ENCODE assay signal across 21 cellular contexts in genomic region chr10:95845411-95845810, GRCh38.
DNase-seq lines count a peak whose midpoint lies in the region; ATAC-seq and TF ChIP-seq lines count a peak whose summit lies in the region.
"Had no signal": no experiment of that assay in that cellular context is flagged by ENCODE, and none has a peak within 500 bp of the region (broad histone marks: within the 10 kb centered on the region; RNA-seq: fewer than 3 reads in every experiment).

No MANE protein-coding gene starts in this region.

- intact Hi-C loops in gastrocnemius medialis (cut with DNase I; ENCODE audit: low total_unique reads) = no loop called here

- H3K4me1 Mint-ChIP-seq in stimulated activated naive CD8-positive, alpha-beta T cell treated with anti-CD3 and anti-CD28 coated beads, Interleukin-15, amount 100 ng/mL, for 72 hours = peaks cover 20% of the 10 kb centered on the region
- peaks cover 13% of the 10 kb centered on the region for H3K4me1 Mint-ChIP-seq in nephron

- in situ Hi-C loops in gastrocnemius medialis (cut with MboI; ENCODE audit: low sequenced_read_pairs in 4 of 4) = loop anchor here in 1 of 4 donors (10.0 kb wide), 1 partner anchor 151 kb away; the partner anchor contains the start of gene TCTN3

- H3K4me1 ChIP-seq in gastrocnemius medialis = peaks cover 0 to 4% of the 10 kb centered on the region in 2 donors
- H3K4me1 ChIP-seq: A549 had no signal

- no peaks in the 10 kb centered on the region for H3K27me3 Mint-ChIP-seq in stimulated activated naive CD8-positive, alpha-beta T cell treated with anti-CD3 and anti-CD28 coated beads, Interleukin-15, amount 100 ng/mL, for 72 hours
- peaks cover 3% of the 10 kb centered on the region for H3K27me3 Mint-ChIP-seq in nephron (ENCODE audit: low read depth)

- no peaks in the 10 kb centered on the region for H3K9me3 ChIP-seq in gastrocnemius medialis
- H3K9me3 ChIP-seq: A549 had no signal

- H3K36me3 Mint-ChIP-seq in nephron (ENCODE audit: low read depth) = no peaks in the 10 kb centered on the region

- no peak for TF ChIP-seq POLR2A in gastrocnemius medialis (IDR thresholded peaks at IDR 0.05)

- H3K27ac Mint-ChIP-seq in stimulated activated naive CD8-positive, alpha-beta T cell treated with anti-CD3 and anti-CD28 coated beads, Interleukin-15, amount 100 ng/mL, for 72 hours = peak overlapping the region; percentile 16 to 69
- peak overlapping the region; percentile 23 to 60 (median 53) for H3K27ac Mint-ChIP-seq in nephron

- no peak for ATAC-seq in stimulated activated naive CD8-positive, alpha-beta T cell treated with anti-CD3 and anti-CD28 coated beads, Interleukin-15, amount 100 ng/mL, for 72 hours
- no peak for ATAC-seq in stimulated activated naive CD8-positive, alpha-beta T cell treated with anti-CD3 and anti-CD28 coated beads, Interleukin-15, Interleukin-2, amounts not matched to agents 100 U/mL and 50 U/mL, for 24 hours
- no peak for ATAC-seq in GM21825 (IDR thresholded peaks at IDR 0.05; ENCODE audit: unreplicated experiment)
- ATAC-seq in gastrocnemius medialis = no peak
- ATAC-seq: A549, HepG2, PC-3 had no signal

- no peak overlapping the region for H3K4me3 Mint-ChIP-seq in stimulated activated naive CD8-positive, alpha-beta T cell treated with anti-CD3 and anti-CD28 coated beads, Interleukin-15, amount 100 ng/mL, for 72 hours
- H3K4me3 Mint-ChIP-seq in nephron = no peak overlapping the region
- H3K4me3 Mint-ChIP-seq: CD8-positive, alpha-beta memory T cell had no signal

- H3K36me3 ChIP-seq in gastrocnemius medialis = no peaks in the 10 kb centered on the region
- H3K36me3 ChIP-seq: BLaER1 treated with 17β-estradiol and CSF1 and Interleukin-3, amounts not matched to agents 10 nM and 100 nM had no signal

- TF ChIP-seq CTCF in nephron (IDR thresholded peaks at IDR 0.05; ENCODE audit: unreplicated experiment in 3 of 3) (no peak), gastrocnemius medialis (IDR thresholded peaks at IDR 0.05 in 4 of 5, conservative IDR thresholded peaks at IDR 0.05 in 1 of 5) (no peak)

- H3K27me3 ChIP-seq in gastrocnemius medialis = no peaks in the 10 kb centered on the region
- H3K27me3 ChIP-seq: BLaER1 treated with 17β-estradiol and CSF1 and Interleukin-3, amounts not matched to agents 10 nM and 100 nM had no signal

- H3K9me3 Mint-ChIP-seq in stimulated activated naive CD8-positive, alpha-beta T cell treated with anti-CD3 and anti-CD28 coated beads, Interleukin-15, amount 100 ng/mL, for 72 hours = peaks cover 5 to 10% of the 10 kb centered on the region in 2 donors
- H3K9me3 Mint-ChIP-seq in nephron = no peaks in the 10 kb centered on the region
- H3K9me3 Mint-ChIP-seq: CD8-positive, alpha-beta memory T cell had no signal

- no peak for DNase-seq in stimulated activated naive CD8-positive, alpha-beta T cell treated with anti-CD3 and anti-CD28 coated beads, Interleukin-15, amount 100 ng/mL, for 72 hours
- no peak for DNase-seq in stimulated activated naive CD8-positive, alpha-beta T cell treated with anti-CD3 and anti-CD28 coated beads, Interleukin-15, Interleukin-2, amounts not matched to agents 100 U/mL and 50 U/mL, for 24 hours
- DNase-seq in dermis blood vessel endothelial cell (peak; percentile 11), OCI-M1 (lab: John Stamatoyannopoulos, UW) (no peak), gastrocnemius medialis (no peak)
- DNase-seq: CD8-positive, alpha-beta memory T cell; DMS79 treated with DMSO at 0.1 percent for 48 hours; H7; KBM-7; NCI-H1417 treated with DMSO at 0.1 percent for 48 hours; NCI-H187 treated with DMSO at 0.1 percent for 48 hours; NCI-H2227 treated with DMSO at 0.1 percent for 48 hours; NCI-H524; PC-3; SIG-M5 had no signal

- H3K4me3 ChIP-seq in gastrocnemius medialis = no peak overlapping the region
- H3K4me3 ChIP-seq: A549; BLaER1 treated with 17β-estradiol and CSF1 and Interleukin-3, amounts not matched to agents 10 nM and 100 nM had no signal

- H3K27ac ChIP-seq in gastrocnemius medialis = no peak overlapping the region
- H3K27ac ChIP-seq: A549; BLaER1 treated with 17β-estradiol and CSF1 and Interleukin-3, amounts not matched to agents 10 nM and 100 nM; RWPE1 had no signal
